Comparison of ENCODE assay signal across 28 cellular contexts in the genomic region with DNA sequence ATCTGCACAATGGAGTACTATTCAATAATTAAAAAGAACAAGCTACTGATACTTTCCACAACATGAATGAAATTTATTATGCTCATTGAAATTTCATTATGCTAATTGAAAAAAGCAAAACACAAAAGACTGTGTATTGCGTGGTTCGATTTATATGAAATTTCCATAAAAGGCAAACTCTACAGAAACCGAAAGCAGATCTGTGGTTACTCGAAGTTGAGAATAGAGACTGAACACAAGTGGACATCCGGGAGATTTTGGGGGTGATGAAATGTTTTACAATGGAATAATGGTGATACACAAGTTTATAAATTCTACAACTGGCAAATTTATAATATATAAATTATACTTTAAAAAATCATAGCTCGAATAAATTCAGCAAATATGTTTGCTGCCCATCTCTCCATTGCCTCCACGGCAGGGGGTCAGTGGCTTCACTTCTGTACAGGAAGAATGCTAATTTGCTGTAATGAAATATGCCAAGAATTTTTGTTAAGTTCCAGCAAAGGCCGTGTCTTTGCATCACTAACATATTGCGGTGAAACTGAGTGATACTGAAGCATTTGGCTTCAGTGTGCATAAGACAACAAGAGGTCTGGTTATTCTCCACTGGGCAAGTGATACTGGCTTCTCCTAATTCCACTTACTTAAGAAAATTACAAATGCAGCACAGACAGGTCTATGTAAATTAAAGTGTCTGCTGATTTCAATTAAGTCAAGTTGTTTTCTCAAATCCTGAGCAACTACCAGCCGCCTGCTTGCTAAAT.
A peak's percentile ranks its signal among the peaks of the same experiment; 100 is the strongest.
DNase-seq lines count a peak whose midpoint lies in the region; ATAC-seq and TF ChIP-seq lines count a peak whose summit lies in the region.
"Had no signal": no experiment of that assay in that cellular context is flagged by ENCODE, and none has a peak within 500 bp of the region (broad histone marks: within the 10 kb centered on the region; RNA-seq: fewer than 3 reads in every experiment).

No MANE protein-coding gene starts in this region.

- TF ChIP-seq POLR2A in esophagus muscularis mucosa (IDR thresholded peaks at IDR 0.05; ENCODE audit: low read depth) (no peak), Peyer's patch (IDR thresholded peaks at IDR 0.05) (no peak)

- H3K9me3 Mint-ChIP-seq in HFFc6 = no peaks in the 10 kb centered on the region; the same call in 1 of the 2 replicates
- H3K9me3 Mint-ChIP-seq in activated CD4-positive, alpha-beta T cell treated with anti-CD3 and anti-CD28 coated beads, Interleukin-2, amount 10 ng/mL, durations not matched to agents 7 days and 5 days = peaks cover 9% of the 10 kb centered on the region

- H3K9me3 ChIP-seq in esophagus muscularis mucosa = peaks cover 0 to 14% (median 7%) of the 10 kb centered on the region in 4 donors
- peaks cover 0 to 3% (median 0%) of the 10 kb centered on the region in 4 donors for H3K9me3 ChIP-seq in Peyer's patch
- H3K9me3 ChIP-seq: uterus had no signal

- H3K4me1 ChIP-seq in esophagus muscularis mucosa (no peaks in the 10 kb centered on the region), Peyer's patch (no peaks in the 10 kb centered on the region)
- H3K4me1 ChIP-seq: uterus had no signal

- no peaks in the 10 kb centered on the region for H3K36me3 Mint-ChIP-seq in HFFc6 (ENCODE audit: low read depth)
- no peaks in the 10 kb centered on the region for H3K36me3 Mint-ChIP-seq in activated CD4-positive, alpha-beta T cell treated with anti-CD3 and anti-CD28 coated beads, Interleukin-2, amount 10 ng/mL, durations not matched to agents 7 days and 5 days (ENCODE audit: low read depth)
- H3K36me3 Mint-ChIP-seq: brain had no signal

- no peak for TF ChIP-seq EP300 in esophagus muscularis mucosa (IDR thresholded peaks at IDR 0.05)

- H3K4me3 Mint-ChIP-seq in HFFc6 = peak overlapping the region; percentile 70; the same call in 1 of the 2 replicates
- H3K4me3 Mint-ChIP-seq in activated CD4-positive, alpha-beta T cell treated with anti-CD3 and anti-CD28 coated beads, Interleukin-2, amount 10 ng/mL, durations not matched to agents 7 days and 5 days = no peak overlapping the region
- H3K4me3 Mint-ChIP-seq: activated CD8-positive, alpha-beta T cell treated with anti-CD3 and anti-CD28 coated beads, Interleukin-2, amount 10 ng/mL, durations not matched to agents 7 days and 5 days; brain; GM23338; T-helper 2 cell treated with Interferon-gamma antibody and Interleukin-4, amounts not matched to agents 5 μg/mL and 100 μg/mL, for 36 hours; WTC11 had no signal

- intact Hi-C loops in esophagus muscularis mucosa (cut with DNase I) = no loop called here

- 91% methylated on average over 10 of the region's 10 CpGs for WGBS in esophagus muscularis mucosa

- H3K27me3 ChIP-seq in esophagus muscularis mucosa (no peaks in the 10 kb centered on the region), Peyer's patch (no peaks in the 10 kb centered on the region)
- H3K27me3 ChIP-seq: BLaER1 treated with 17β-estradiol and CSF1 and Interleukin-3, amounts not matched to agents 10 nM and 100 nM; MG63; uterus had no signal

- CTCF ChIA-PET in activated CD4-positive, alpha-beta T cell treated with anti-CD3 and anti-CD28 coated beads, Interleukin-2, amount 10 ng/mL, durations not matched to agents 7 days and 5 days (lab: Charles Lee) = interaction anchor here (1.2 kb wide), 1 partner anchor 10 kb away, joined by 3 read pairs; no protein-coding TSS in a partner anchor

- H3K36me3 ChIP-seq in esophagus muscularis mucosa = no peaks in the 10 kb centered on the region
- no peaks in the 10 kb centered on the region for H3K36me3 ChIP-seq in Peyer's patch
- H3K36me3 ChIP-seq: BLaER1 treated with 17β-estradiol and CSF1 and Interleukin-3, amounts not matched to agents 10 nM and 100 nM; MG63; uterus had no signal

- H3K27ac ChIP-seq in esophagus muscularis mucosa (replicated peaks in 1 of 4) (no peak overlapping the region), Peyer's patch (no peak overlapping the region)
- H3K27ac ChIP-seq: BLaER1 treated with 17β-estradiol and CSF1 and Interleukin-3, amounts not matched to agents 10 nM and 100 nM; coronary artery; uterus had no signal

- TF ChIP-seq CTCF in HFFc6 (IDR thresholded peaks at IDR 0.05) (no peak), esophagus muscularis mucosa (IDR thresholded peaks at IDR 0.05) (no peak), Peyer's patch (IDR thresholded peaks at IDR 0.05) (no peak)

- no peak overlapping the region for H3K4me3 ChIP-seq in esophagus muscularis mucosa
- H3K4me3 ChIP-seq in Peyer's patch = no peak overlapping the region
- H3K4me3 ChIP-seq: BLaER1 treated with 17β-estradiol and CSF1 and Interleukin-3, amounts not matched to agents 10 nM and 100 nM; coronary artery; GM23338; MG63; mucosa of descending colon; smooth muscle cell; uterus had no signal

- ATAC-seq in HG03135 (IDR thresholded peaks at IDR 0.05; ENCODE audit: unreplicated experiment) = no peak
- ATAC-seq in GM18873 (IDR thresholded peaks at IDR 0.05; ENCODE audit: low FRiP score, unreplicated experiment) = no peak
- ATAC-seq: activated CD8-positive, alpha-beta T cell treated with anti-CD3 and anti-CD28 coated beads, Interleukin-2, amount 10 ng/mL, durations not matched to agents 7 days and 5 days; activated naive CD4-positive, alpha-beta T cell treated with anti-CD3 and anti-CD28 coated beads, Interleukin-2, amount 50 U/mL, for 72 hours; GM23338; left ventricle myocardium superior; mucosa of descending colon; SK-N-SH treated with all-trans-retinoic acid at 6 μM for 48 hours; WTC11 had no signal

- H3K4me1 Mint-ChIP-seq in HFFc6 (ENCODE audit: low read depth) = no peaks in the 10 kb centered on the region; the same call in 1 of the 2 replicates
- peaks cover 5% of the 10 kb centered on the region for H3K4me1 Mint-ChIP-seq in activated CD4-positive, alpha-beta T cell treated with anti-CD3 and anti-CD28 coated beads, Interleukin-2, amount 10 ng/mL, durations not matched to agents 7 days and 5 days
- H3K4me1 Mint-ChIP-seq: brain, GM23338, WTC11 had no signal

- H3K27me3 Mint-ChIP-seq in HFFc6 (ENCODE audit: insufficient read depth) = no peaks in the 10 kb centered on the region
- peaks cover 14% of the 10 kb centered on the region for H3K27me3 Mint-ChIP-seq in activated CD4-positive, alpha-beta T cell treated with anti-CD3 and anti-CD28 coated beads, Interleukin-2, amount 10 ng/mL, durations not matched to agents 7 days and 5 days

- H3K27ac Mint-ChIP-seq in HFFc6 = no peak overlapping the region
- H3K27ac Mint-ChIP-seq in activated CD4-positive, alpha-beta T cell treated with anti-CD3 and anti-CD28 coated beads, Interleukin-2, amount 10 ng/mL, durations not matched to agents 7 days and 5 days = no peak overlapping the region
- H3K27ac Mint-ChIP-seq: activated CD8-positive, alpha-beta T cell treated with anti-CD3 and anti-CD28 coated beads, Interleukin-2, amount 10 ng/mL, durations not matched to agents 7 days and 5 days; activated naive CD4-positive, alpha-beta T cell treated with anti-CD3 and anti-CD28 coated beads, Interleukin-2, amount 50 U/mL, for 72 hours; GM23338; T-helper 2 cell treated with Interferon-gamma antibody and Interleukin-4, amounts not matched to agents 5 μg/mL and 100 μg/mL, for 36 hours; WTC11 had no signal

- DNase-seq in A172 (ENCODE audit: low spot score) (peak; percentile 14), HFFc6 (no peak), RPMI8226 (peak; percentile 11), esophagus muscularis mucosa (ENCODE audit: extremely low spot score) (peak; percentile 57), Peyer's patch (no peak)
- DNase-seq in activated CD4-positive, alpha-beta T cell treated with anti-CD3 and anti-CD28 coated beads, Interleukin-2, amount 10 ng/mL, durations not matched to agents 7 days and 5 days = no peak
- DNase-seq: activated CD8-positive, alpha-beta T cell treated with anti-CD3 and anti-CD28 coated beads, Interleukin-2, amount 10 ng/mL, durations not matched to agents 7 days and 5 days; activated T-cell treated with anti-CD3 and anti-CD28 coated beads, Interleukin-2, amount 50 U/mL, for 48 hours; GDM1; head of caudate nucleus; IMR-90; left ventricle myocardium superior; MG63; mucosa of descending colon; NCI-H1694 treated with DMSO at 0.1 percent for 48 hours; stimulated activated CD4-positive, alpha-beta T cell treated with anti-CD3 and anti-CD28 coated beads, Interleukin-4, amount 100 ng/mL, for 24 hours; uterus had no signal

- POLR2A ChIA-PET in activated CD4-positive, alpha-beta T cell treated with anti-CD3 and anti-CD28 coated beads, Interleukin-2, amount 10 ng/mL, durations not matched to agents 7 days and 5 days (lab: Charles Lee) = no interaction called here

Comparison
In these comparisons a context has a peak if more than half of its experiments do, and no peak if none do; other contexts are left out.
1. DNase-seq: peak in A172 (single experiment), RPMI8226 (single experiment) and esophagus muscularis mucosa (single experiment); none in HFFc6 (single experiment), activated CD4-positive, alpha-beta T cell treated with anti-CD3 and anti-CD28 coated beads, Interleukin-2, amount 10 ng/mL, durations not matched to agents 7 days and 5 days (single experiment) and Peyer's patch (0 of 3).